In the genomic region with DNA sequence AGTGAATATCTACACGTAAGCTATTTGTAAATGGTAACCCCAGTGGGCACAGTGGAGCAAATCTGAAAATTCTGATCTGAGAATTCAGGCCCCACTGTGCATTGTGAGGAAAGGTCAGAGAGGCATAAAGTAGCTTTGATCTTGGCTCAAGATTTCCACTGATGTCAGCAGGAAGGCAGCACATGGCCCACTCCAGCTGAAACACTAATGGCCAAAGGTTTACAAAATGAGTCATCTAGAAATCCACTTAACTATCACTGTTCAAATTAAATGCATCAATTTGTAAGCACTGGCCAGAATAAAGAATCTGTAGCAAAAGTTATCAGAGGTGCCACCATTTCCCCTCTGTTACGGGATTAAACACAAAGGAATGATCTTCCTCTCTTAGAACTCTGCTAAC, we compare ENCODE assay signal across 12 cellular contexts.
DNase-seq lines count a peak whose midpoint lies in the region; ATAC-seq, FAIRE-seq and TF ChIP-seq lines count a peak whose summit lies in the region.
"Had no signal": no experiment of that assay in that cellular context is flagged by ENCODE, and none has a peak within 500 bp of the region (broad histone marks: within the 10 kb centered on the region; RNA-seq: fewer than 3 reads in every experiment).

No MANE protein-coding gene starts in this region.

- no peaks in the 10 kb centered on the region for H3K36me3 Mint-ChIP-seq in immature natural killer cell
- H3K36me3 Mint-ChIP-seq: activated CD8-positive, alpha-beta memory T cell treated with anti-CD3 and anti-CD28 coated beads, Interleukin-2, amount 10 ng/mL, durations not matched to agents 7 days and 5 days; CD8-positive, alpha-beta T cell had no signal

- no peak for TF ChIP-seq CTCF in HepG2 (CRISPR knock-in tag; IDR thresholded peaks at IDR 0.05)

- POLR2A ChIA-PET in HepG2 (lab: Yijun Ruan, JAX): no interaction called here

- no TSS peak for BruUV-seq in HepG2 (replicated peaks; lab: Mats Ljungman, UMichigan)

- H3K4me1 Mint-ChIP-seq in immature natural killer cell: no peaks in the 10 kb centered on the region
- H3K4me1 Mint-ChIP-seq: activated CD8-positive, alpha-beta memory T cell treated with anti-CD3 and anti-CD28 coated beads, Interleukin-2, amount 10 ng/mL, durations not matched to agents 7 days and 5 days; central memory CD8-positive, alpha-beta T cell had no signal

- TF ChIP-seq RAD21 in HepG2 (CRISPR knock-in tag; IDR thresholded peaks at IDR 0.05): no peak

- no peak for FAIRE-seq in HepG2 (lab: Jason Lieb, UNC)

- H3K27ac ChIP-seq in ACC112 (ENCODE audit: low read depth, low read length): peak overlapping the region; percentile 94
- no peak overlapping the region for H3K27ac ChIP-seq in HepG2 (ENCODE audit: extremely low read length, insufficient read depth, low read length)

- in situ Hi-C loops in HepG2 (cut with HindIII; ENCODE audit: extremely low pct_ligation_motif_present, low pct_unique_long_range_greater_than_20kb): no loop called here

- CTCF ChIA-PET in HepG2 (lab: Yijun Ruan, JAX; ENCODE audit: low intra/inter-chr PET ratio, low total read pairs): no interaction called here

- H3K27ac Mint-ChIP-seq in immature natural killer cell: no peak overlapping the region
- H3K27ac Mint-ChIP-seq: activated CD8-positive, alpha-beta memory T cell treated with anti-CD3 and anti-CD28 coated beads, Interleukin-2, amount 10 ng/mL, durations not matched to agents 7 days and 5 days; CD8-positive, alpha-beta T cell had no signal

- H3K36me3 ChIP-seq in ACC112 (ENCODE audit: insufficient read depth, low read length) (no peaks in the 10 kb centered on the region), HepG2 (replicated peaks in 1 of 2; ENCODE audit: control insufficient read depth in 1 of 2, insufficient read depth in 2 of 2, low read length in 2 of 2) (no peaks in the 10 kb centered on the region)

- peak overlapping the region; percentile 12; the same call in 1 of the 2 replicates for H3K4me3 ChIP-seq in ACC112 (ENCODE audit: low read depth, low read length)
- H3K4me3 ChIP-seq in HepG2 (replicated peaks in 1 of 3; ENCODE audit: insufficient read depth in 1 of 3, low read depth in 2 of 3, low read length in 3 of 3): no peak overlapping the region

- no peak overlapping the region for H3K4me3 Mint-ChIP-seq in immature natural killer cell
- H3K4me3 Mint-ChIP-seq: activated CD8-positive, alpha-beta memory T cell treated with anti-CD3 and anti-CD28 coated beads, Interleukin-2, amount 10 ng/mL, durations not matched to agents 7 days and 5 days; CD8-positive, alpha-beta T cell; central memory CD8-positive, alpha-beta T cell had no signal

- no peaks in the 10 kb centered on the region for H3K9me3 ChIP-seq in HepG2 (ENCODE audit: low read length)

- peaks cover 21% of the 10 kb centered on the region for H3K4me1 ChIP-seq in ACC112 (ENCODE audit: control insufficient read depth, insufficient read depth, low read length, unreplicated experiment)
- peaks cover 7% of the 10 kb centered on the region; the same call in 1 of the 2 replicates for H3K4me1 ChIP-seq in HepG2 (ENCODE audit: insufficient read depth, low read length)

- H4K20me1 ChIP-seq in HepG2 (ENCODE audit: insufficient read depth, low read length): no peaks in the 10 kb centered on the region

- DNase-seq in HPDE6-E6E7 (ENCODE audit: extremely low spot score): peak; percentile 9
- DNase-seq in astrocyte of the hippocampus (ENCODE audit: low read depth, low spot score): peak; percentile 81
- peak; percentile 18 for DNase-seq in HepG2 (ENCODE audit: low spot score)
- no peak for DNase-seq in Ammon's horn (ENCODE audit: low spot score)
- no peak for DNase-seq in immature natural killer cell
- DNase-seq: activated CD8-positive, alpha-beta memory T cell treated with anti-CD3 and anti-CD28 coated beads, Interleukin-2, amount 10 ng/mL, durations not matched to agents 7 days and 5 days; occipital lobe had no signal

- H3K9me3 Mint-ChIP-seq in immature natural killer cell: no peaks in the 10 kb centered on the region
- H3K9me3 Mint-ChIP-seq: CD8-positive, alpha-beta T cell; central memory CD8-positive, alpha-beta T cell had no signal

- H2AFZ ChIP-seq in ACC112 (ENCODE audit: low read length, unreplicated experiment) (no peak overlapping the region), HepG2 (ENCODE audit: low read length) (no peak overlapping the region)

- WGBS in HepG2 (ENCODE audit: low lambda C conversion rate): 74% methylated on average over 2 of the region's 2 CpGs

- H3K9ac ChIP-seq in HepG2 (ENCODE audit: insufficient read depth, low read depth, low read length): no peak overlapping the region

- TF ChIP-seq EP300 in HepG2 (IDR thresholded peaks at IDR 0.05; ENCODE audit: low read depth in 2 of 2, low read length in 2 of 2): no peak
- no peak for TF ChIP-seq EP300 in HepG2 (CRISPR knock-in tag; IDR thresholded peaks at IDR 0.05; ENCODE audit: borderline replicate concordance)

- TF ChIP-seq POLR2A in HepG2 (IDR thresholded peaks at IDR 0.05; ENCODE audit: insufficient read depth in 1 of 2, low read depth in 2 of 2, low read length in 2 of 2): no peak

- intact Hi-C loops in HepG2 (cut with micrococcal nuclease; ENCODE audit: unreplicated experiment): no loop called here

- no peak overlapping the region for H3K4me2 ChIP-seq in HepG2 (ENCODE audit: low read depth, low read length)

- H3K79me2 ChIP-seq in ACC112 (ENCODE audit: control insufficient read depth, insufficient read depth, low read length, unreplicated experiment): no peaks in the 10 kb centered on the region
- no peaks in the 10 kb centered on the region for H3K79me2 ChIP-seq in HepG2 (ENCODE audit: insufficient read depth, low read length)

- no peak for ATAC-seq in HepG2
- no peak for ATAC-seq in GM18517 (IDR thresholded peaks at IDR 0.05; ENCODE audit: unreplicated experiment)
- ATAC-seq in HG03280 (IDR thresholded peaks at IDR 0.05; ENCODE audit: unreplicated experiment): no peak
- ATAC-seq: activated CD8-positive, alpha-beta memory T cell treated with anti-CD3 and anti-CD28 coated beads, Interleukin-2, amount 10 ng/mL, durations not matched to agents 7 days and 5 days; CD8-positive, alpha-beta T cell had no signal

- peaks cover 0 to 10% (median 1%) of the 10 kb centered on the region in 3 donors for H3K27me3 Mint-ChIP-seq in immature natural killer cell (ENCODE audit: low read depth in 3 of 3)
- H3K27me3 Mint-ChIP-seq: central memory CD8-positive, alpha-beta T cell had no signal

- H3K27me3 ChIP-seq in ACC112 (ENCODE audit: insufficient read depth, low read length) (no peaks in the 10 kb centered on the region), HepG2 (ENCODE audit: control insufficient read depth in 1 of 2, insufficient read depth in 2 of 2, low read length in 2 of 2) (no peaks in the 10 kb centered on the region)

TF ChIP-seq in HepG2, 621 proteins besides CTCF, POLR2A, EP300 and RAD21:
- 0 out of 4 replicates have a peak, but pooled peaks of 1 of the 2 experiments have one; percentile 16 for TF ChIP-seq MAFK (conservative IDR thresholded peaks at IDR 0.05 in 1 of 2, IDR thresholded peaks at IDR 0.05 in 1 of 2; ENCODE audit: low read length in 2 of 2)
- TF ChIP-seq KLF15 (CRISPR knock-in tag; IDR thresholded peaks at IDR 0.05; ENCODE audit: borderline replicate concordance): no peak
- TF ChIP-seq, protein P1, sequence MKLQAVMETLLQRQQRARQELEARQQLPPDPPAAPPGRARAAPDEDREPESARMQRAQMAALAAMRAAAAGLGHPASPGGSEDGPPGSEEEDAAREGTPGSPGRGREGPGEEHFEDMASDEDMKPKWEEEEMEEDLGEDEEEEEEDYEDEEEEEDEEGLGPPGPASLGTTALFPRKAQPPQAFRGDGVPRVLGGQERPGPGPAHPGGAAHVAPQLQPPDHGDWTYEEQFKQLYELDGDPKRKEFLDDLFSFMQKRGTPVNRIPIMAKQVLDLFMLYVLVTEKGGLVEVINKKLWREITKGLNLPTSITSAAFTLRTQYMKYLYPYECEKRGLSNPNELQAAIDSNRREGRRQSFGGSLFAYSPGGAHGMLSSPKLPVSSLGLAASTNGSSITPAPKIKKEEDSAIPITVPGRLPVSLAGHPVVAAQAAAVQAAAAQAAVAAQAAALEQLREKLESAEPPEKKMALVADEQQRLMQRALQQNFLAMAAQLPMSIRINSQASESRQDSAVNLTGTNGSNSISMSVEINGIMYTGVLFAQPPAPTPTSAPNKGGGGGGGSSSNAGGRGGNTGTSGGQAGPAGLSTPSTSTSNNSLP (IDR thresholded peaks at IDR 0.05; ENCODE audit: low read depth, low read length): 0 out of 2 replicates have a peak, but pooled peaks have one; percentile 20
- TF ChIP-seq ZBTB42 (CRISPR knock-in tag; IDR thresholded peaks at IDR 0.05): no peak
- TF ChIP-seq KMT2A (CRISPR knock-in tag; IDR thresholded peaks at IDR 0.05): no peak
- TF ChIP-seq TCF7 (IDR thresholded peaks at IDR 0.05; ENCODE audit: low read depth): peak; percentile 47; the same call in 1 of the 2 replicates
- TF ChIP-seq ETV5 (CRISPR knock-in tag; IDR thresholded peaks at IDR 0.05; ENCODE audit: borderline replicate concordance): no peak
- no peak for TF ChIP-seq TOE1 (CRISPR knock-in tag; IDR thresholded peaks at IDR 0.05)
- no peak for TF ChIP-seq MBNL3 (CRISPR knock-in tag; conservative IDR thresholded peaks at IDR 0.05)
- no peak for TF ChIP-seq ZNF160 (CRISPR knock-in tag; IDR thresholded peaks at IDR 0.05)
- TF ChIP-seq, protein P2, sequence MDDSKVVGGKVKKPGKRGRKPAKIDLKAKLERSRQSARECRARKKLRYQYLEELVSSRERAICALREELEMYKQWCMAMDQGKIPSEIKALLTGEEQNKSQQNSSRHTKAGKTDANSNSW (CRISPR knock-in tag; IDR thresholded peaks at IDR 0.05; ENCODE audit: borderline replicate concordance): no peak

Comparison
In these comparisons a context has a peak if more than half of its experiments do, and no peak if none do; other contexts are left out.
1. DNase-seq: peak in HPDE6-E6E7 (single experiment), astrocyte of the hippocampus (single experiment) and HepG2 (single experiment); none in Ammon's horn (single experiment) and immature natural killer cell (0 of 3).